ENCODE assay signal across 25 cellular contexts in the genomic region with DNA sequence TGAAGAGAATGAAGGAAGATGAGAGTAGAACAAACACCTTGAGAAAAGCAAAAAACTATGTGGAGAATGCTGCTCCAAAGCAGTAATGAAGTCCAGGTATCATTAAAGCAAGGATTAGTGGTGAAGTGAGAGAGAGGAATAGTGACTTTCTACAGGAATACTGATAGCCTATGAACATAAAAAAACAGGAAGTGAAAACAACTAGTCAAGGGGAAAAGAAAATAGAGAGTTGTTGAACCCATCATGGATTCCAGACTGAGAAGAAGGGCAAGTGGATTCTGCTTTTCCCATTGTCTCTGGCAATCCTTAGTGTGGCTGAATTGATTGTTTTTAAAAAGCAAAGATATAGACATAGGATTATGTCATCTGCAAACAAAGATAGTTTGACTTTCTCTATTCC.
A peak's percentile ranks its signal among the peaks of the same experiment; 100 is the strongest.
DNase-seq lines count a peak whose midpoint lies in the region; ATAC-seq, FAIRE-seq and TF ChIP-seq lines count a peak whose summit lies in the region.
"Had no signal": no experiment of that assay in that cellular context is flagged by ENCODE, and none has a peak within 500 bp of the region (broad histone marks: within the 10 kb centered on the region; RNA-seq: fewer than 3 reads in every experiment).

No MANE protein-coding gene starts in this region.

- H3K36me3 ChIP-seq in GM12878 (ENCODE audit: control insufficient read depth in 2 of 2, insufficient read depth in 2 of 2, low read length in 1 of 2) (no peaks in the 10 kb centered on the region), sigmoid colon (no peaks in the 10 kb centered on the region)
- H3K36me3 ChIP-seq: BE2C; BLaER1 treated with 17β-estradiol and CSF1 and Interleukin-3, amounts not matched to agents 10 nM and 100 nM; HAP-1 had no signal

- no peak overlapping the region for H2AFZ ChIP-seq in GM12878 (ENCODE audit: control insufficient read depth, low read depth, low read length)

- SMC1A ChIA-PET in GM12878 (lab: Charles Lee; ENCODE audit: uncharacterized antibody, unreplicated experiment) = no interaction called here

- H3K4me1 ChIP-seq in GM12878 (ENCODE audit: control insufficient read depth, insufficient read depth, low read length) (no peaks in the 10 kb centered on the region), sigmoid colon (no peaks in the 10 kb centered on the region)
- H3K4me1 ChIP-seq: A549; BE2C; BLaER1 treated with 17β-estradiol and CSF1 and Interleukin-3, amounts not matched to agents 10 nM and 100 nM; HAP-1 had no signal

- POLR2A ChIA-PET in GM12878 (lab: Charles Lee) = no interaction called here

- no peak overlapping the region for H3K27ac Mint-ChIP-seq in endothelial cell (ENCODE audit: unreplicated experiment)
- H3K27ac Mint-ChIP-seq: CD14-positive monocyte; CD4-positive, alpha-beta T cell; CD8-positive, alpha-beta memory T cell; HFFc6 had no signal

- H3K27me3 ChIP-seq in GM12878 (replicated peaks in 1 of 2; ENCODE audit: control insufficient read depth in 2 of 2, insufficient read depth in 2 of 2, low read length in 1 of 2) = no peaks in the 10 kb centered on the region
- no peaks in the 10 kb centered on the region for H3K27me3 ChIP-seq in sigmoid colon
- H3K27me3 ChIP-seq: BE2C; BLaER1 treated with 17β-estradiol and CSF1 and Interleukin-3, amounts not matched to agents 10 nM and 100 nM had no signal

- H3K27me3 Mint-ChIP-seq in endothelial cell (ENCODE audit: unreplicated experiment) = no peaks in the 10 kb centered on the region
- H3K27me3 Mint-ChIP-seq: CD4-positive, alpha-beta T cell had no signal

- TF ChIP-seq EP300 in GM12878 (IDR thresholded peaks at IDR 0.05; ENCODE audit: borderline replicate concordance in 1 of 2, control insufficient read depth in 1 of 2, low read depth in 2 of 2, low read length in 2 of 2) (no peak), sigmoid colon (IDR thresholded peaks at IDR 0.05) (no peak)

- TF ChIP-seq POLR2A in GM12891 (IDR thresholded peaks at IDR 0.05; ENCODE audit: low read depth, low read length) = no peak
- TF ChIP-seq POLR2A in GM12878 (IDR thresholded peaks at IDR 0.05; ENCODE audit: low read depth, low read length) = no peak
- no peak for TF ChIP-seq POLR2A in sigmoid colon (IDR thresholded peaks at IDR 0.05)

- no peak overlapping the region for H3K4me2 ChIP-seq in GM12878 (ENCODE audit: control insufficient read depth, insufficient read depth)
- H3K4me2 ChIP-seq: BLaER1 treated with 17β-estradiol and CSF1 and Interleukin-3, amounts not matched to agents 10 nM and 100 nM had no signal

- no peak overlapping the region for H3K4me3 Mint-ChIP-seq in endothelial cell (ENCODE audit: unreplicated experiment)
- H3K4me3 Mint-ChIP-seq: CD14-positive monocyte; CD4-positive, alpha-beta T cell; CD8-positive, alpha-beta memory T cell; HFFc6 had no signal

- TF ChIP-seq CTCF in GM12878 (IDR thresholded peaks at IDR 0.05 in 2 of 3, conservative IDR thresholded peaks at IDR 0.05 in 1 of 3; ENCODE audit: control insufficient read depth in 2 of 3, extremely low read depth in 1 of 3, insufficient read depth in 1 of 3, low read depth in 3 of 3, low read length in 3 of 3) = no peak
- TF ChIP-seq CTCF in endothelial cell (IDR thresholded peaks at IDR 0.05; ENCODE audit: unreplicated experiment) = no peak
- TF ChIP-seq CTCF in sigmoid colon (IDR thresholded peaks at IDR 0.05) = no peak

- FAIRE-seq in GM12891 (lab: Jason Lieb, UNC) = no peak
- no peak for FAIRE-seq in GM12878 (lab: Jason Lieb, UNC)
- FAIRE-seq: A549, D721Med, G401.6, GM18507, H54 had no signal

- H3K27ac ChIP-seq in GM12878 (ENCODE audit: control insufficient read depth, insufficient read depth) (no peak overlapping the region), sigmoid colon (no peak overlapping the region)
- H3K27ac ChIP-seq: A549; BLaER1 treated with 17β-estradiol and CSF1 and Interleukin-3, amounts not matched to agents 10 nM and 100 nM had no signal

- no peaks in the 10 kb centered on the region for H3K4me1 Mint-ChIP-seq in endothelial cell (ENCODE audit: unreplicated experiment)
- H3K4me1 Mint-ChIP-seq: CD14-positive monocyte; CD8-positive, alpha-beta memory T cell had no signal

- H3K9ac ChIP-seq in GM12878 (ENCODE audit: control insufficient read depth, insufficient read depth, low read length) = no peak overlapping the region
- H3K9ac ChIP-seq: BLaER1 treated with 17β-estradiol and CSF1 and Interleukin-3, amounts not matched to agents 10 nM and 100 nM had no signal

- H3K36me3 Mint-ChIP-seq in endothelial cell (ENCODE audit: low read depth, unreplicated experiment) = no peaks in the 10 kb centered on the region
- H3K36me3 Mint-ChIP-seq: CD14-positive monocyte; CD8-positive, alpha-beta memory T cell had no signal

- H3K79me2 ChIP-seq in GM12878 (ENCODE audit: control insufficient read depth, insufficient read depth, low read length) = no peaks in the 10 kb centered on the region

- in situ Hi-C loops in GM12878 (cut with MboI) = no loop called here

- no peaks in the 10 kb centered on the region for H3K9me3 ChIP-seq in GM12878 (replicated peaks; ENCODE audit: control insufficient read depth, insufficient read depth, low read length)
- no peaks in the 10 kb centered on the region for H3K9me3 ChIP-seq in sigmoid colon
- H3K9me3 ChIP-seq: A549; BE2C; BLaER1 treated with 17β-estradiol and CSF1 and Interleukin-3, amounts not matched to agents 10 nM and 100 nM; HAP-1 had no signal

- H3K4me3 ChIP-seq in GM12878 (no peak overlapping the region), sigmoid colon (no peak overlapping the region)
- H3K4me3 ChIP-seq: A549; BLaER1 treated with 17β-estradiol and CSF1 and Interleukin-3, amounts not matched to agents 10 nM and 100 nM; HAP-1 had no signal

- peak; percentile 32 for DNase-seq in DMS53 (lab: John Stamatoyannopoulos, UW)
- no peak for DNase-seq in GM12891 (ENCODE audit: insufficient read length, low spot score)
- peak; percentile 19 for DNase-seq in MV-4-11 (lab: John Stamatoyannopoulos, UW)
- DNase-seq in GM12878 (ENCODE audit: low read depth, low spot score) = no peak
- DNase-seq in endothelial cell (ENCODE audit: low spot score) = no peak
- no peak for DNase-seq in sigmoid colon
- DNase-seq: 8988T; ACHN; AML-193; BE2C; CD4-positive, alpha-beta T cell; CD8-positive, alpha-beta memory T cell; DMS 273 treated with DMSO at 0.1 percent for 48 hours; DND-41; GOT3; HFFc6 had no signal

- CTCF ChIA-PET in GM12878 (lab: Yijun Ruan, JAX) = no interaction called here

- no peaks in the 10 kb centered on the region for H3K9me3 Mint-ChIP-seq in endothelial cell (ENCODE audit: unreplicated experiment)

- RAD21 ChIA-PET in GM12878 (lab: Charles Lee; ENCODE audit: unreplicated experiment) = no interaction called here

- no peak for ATAC-seq in GM12878
- no peak for ATAC-seq in HG03039 (IDR thresholded peaks at IDR 0.05; ENCODE audit: unreplicated experiment)
- ATAC-seq: A549 had no signal

- no peak for TF ChIP-seq RAD21 in GM12878 (IDR thresholded peaks at IDR 0.05; ENCODE audit: insufficient read depth, low read depth, low read length)

- H4K20me1 ChIP-seq in GM12878 (ENCODE audit: control insufficient read depth, insufficient read depth) = no peaks in the 10 kb centered on the region
- H4K20me1 ChIP-seq: BLaER1 treated with 17β-estradiol and CSF1 and Interleukin-3, amounts not matched to agents 10 nM and 100 nM had no signal

- no TSS peak for BruUV-seq in GM12878 (replicated peaks; lab: Mats Ljungman, UMichigan)

- intact Hi-C loops in GM12878 (cut with micrococcal nuclease; ENCODE audit: unreplicated experiment) (no loop called here), sigmoid colon (cut with DNase I) (no loop called here)

TF ChIP-seq in GM12891, 5 proteins besides CTCF, POLR2A, EP300 and RAD21:
- TF ChIP-seq POU2F2 (IDR thresholded peaks at IDR 0.05; ENCODE audit: low read depth, low read length) = no peak
- no peak for TF ChIP-seq PAX5 (IDR thresholded peaks at IDR 0.05; ENCODE audit: insufficient read depth, low read length, severe bottlenecking)
- TF ChIP-seq SPI1 (IDR thresholded peaks at IDR 0.05; ENCODE audit: low read depth, low read length) = peak; percentile 71
- TF ChIP-seq POLR2AphosphoS5 (IDR thresholded peaks at IDR 0.05; ENCODE audit: low read depth, low read length) = no peak
- TF ChIP-seq TAF1 (IDR thresholded peaks at IDR 0.05; ENCODE audit: low read depth, low read length) = no peak

TF ChIP-seq in GM12878, 131 proteins besides CTCF, POLR2A, EP300 and RAD21:
- TF ChIP-seq WRNIP1 (IDR thresholded peaks at IDR 0.05; ENCODE audit: borderline replicate concordance, low read depth, low read length) (no peak), SPI1 (IDR thresholded peaks at IDR 0.05; ENCODE audit: borderline replicate concordance, insufficient read depth, low read depth, low read length) (peak; percentile 38; the same call in 1 of the 2 replicates)
TF ChIP-seq in GM12878: peak in this region for 1.

Comparison
In these comparisons a context has a peak if more than half of its experiments do, and no peak if none do; other contexts are left out.
1. DNase-seq: peak in DMS53 (single experiment) and MV-4-11 (single experiment); none in GM12891 (single experiment), GM12878 (single experiment), endothelial cell (single experiment) and sigmoid colon (single experiment).